ENCODE assay signal across 8 cellular contexts in genomic region chr19:9792191-9793050, GRCh38. TPM values are rescaled to one million over a fixed set of nuclear protein-coding genes. Genes with fewer than 3 reads are reported as not detected.
DNase-seq lines count a peak whose midpoint lies in the region; ATAC-seq and TF ChIP-seq lines count a peak whose summit lies in the region.

No MANE protein-coding gene starts in this region.

- peaks cover 28% of the 10 kb centered on the region for H3K4me1 Mint-ChIP-seq in activated CD8-positive, alpha-beta T cell treated with anti-CD3 and anti-CD28 coated beads for 36 hours (ENCODE audit: low read depth)

- peak overlapping the region; percentile 84 for H3K4me3 Mint-ChIP-seq in activated CD8-positive, alpha-beta T cell treated with anti-CD3 and anti-CD28 coated beads for 36 hours

- TF ChIP-seq CTCF in DND-41 (IDR thresholded peaks at IDR 0.05; ENCODE audit: borderline replicate concordance, extremely low read depth, low read length, poor library complexity, severe bottlenecking), result no peak
- TF ChIP-seq CTCF in activated CD8-positive, alpha-beta T cell treated with anti-CD3 and anti-CD28 coated beads for 36 hours (IDR thresholded peaks at IDR 0.05), result no peak
- no peak for TF ChIP-seq CTCF in left lung (IDR thresholded peaks at IDR 0.05)

- peak overlapping the region; percentile 12 to 61; a peak in 3 of 4 replicates for H3K4me3 ChIP-seq in DND-41 (ENCODE audit: low read depth in 1 of 2, low read length in 2 of 2)
- peak overlapping the region; percentile 46 to 67 for H3K4me3 ChIP-seq in left lung

- H3K36me3 ChIP-seq in DND-41 (ENCODE audit: insufficient read depth, low read length) (no peaks in the 10 kb centered on the region), left lung (no peaks in the 10 kb centered on the region)

- peak overlapping the region; percentile 82 for H3K4me2 ChIP-seq in DND-41 (ENCODE audit: insufficient read depth, low read length)

- no peaks in the 10 kb centered on the region for H3K27me3 Mint-ChIP-seq in activated CD8-positive, alpha-beta T cell treated with anti-CD3 and anti-CD28 coated beads for 36 hours

- H2AFZ ChIP-seq in DND-41 (ENCODE audit: low read depth, low read length), result peak overlapping the region; percentile 84

- H3K79me2 ChIP-seq in DND-41 (ENCODE audit: insufficient read depth, low read length), result no peaks in the 10 kb centered on the region

- DNase-seq in DND-41 (peak; percentile 94), NCI-H774 (lab: John Stamatoyannopoulos, UW) (peak; percentile 91), dermis microvascular lymphatic vessel endothelial cell (ENCODE audit: low read depth in 2 of 2) (peak; percentile 88 to 98), left lung (peak; percentile 94 to 95), GM19240 (ENCODE audit: insufficient read length, low spot score) (no peak)
- peak; percentile 96 for DNase-seq in activated CD8-positive, alpha-beta T cell treated with anti-CD3 and anti-CD28 coated beads for 36 hours
- peak; percentile 90 to 97 for DNase-seq in stimulated activated CD4-positive, alpha-beta T cell treated with anti-CD3 and anti-CD28 coated beads, Interleukin-1b, Interleukin-23, amount 100 ng/mL, for 4 hours (ENCODE audit: low read depth in 2 of 2)

- no peaks in the 10 kb centered on the region for H4K20me1 ChIP-seq in DND-41 (ENCODE audit: insufficient read depth, low read length)

- peaks cover 6% of the 10 kb centered on the region for H3K9me3 Mint-ChIP-seq in activated CD8-positive, alpha-beta T cell treated with anti-CD3 and anti-CD28 coated beads for 36 hours

- H3K9me3 ChIP-seq in DND-41 (ENCODE audit: insufficient read depth, low read length, severe bottlenecking), result no peaks in the 10 kb centered on the region
- no peaks in the 10 kb centered on the region for H3K9me3 ChIP-seq in left lung

- ATAC-seq in DND-41 (ENCODE audit: insufficient read depth, low read depth), result peak; percentile 67
- peak; percentile 46 for ATAC-seq in HG03354 (IDR thresholded peaks at IDR 0.05; ENCODE audit: poor library complexity, severe bottlenecking, unreplicated experiment)
- ATAC-seq in activated CD8-positive, alpha-beta T cell treated with anti-CD3 and anti-CD28 coated beads for 36 hours, result peak; percentile 72
- peak; percentile 77 for ATAC-seq in left lung

- CTCF ChIA-PET in activated CD8-positive, alpha-beta T cell treated with anti-CD3 and anti-CD28 coated beads for 36 hours (lab: Charles Lee), result interaction anchor here (1.0 to 1.9 kb wide), 2 partner anchors 24 to 167 kb away, joined by 3 to 9 read pairs; partner anchors contain the start of gene ZNF846

- H3K4me1 ChIP-seq in DND-41 (ENCODE audit: insufficient read depth, low read length) (peaks cover 42% of the 10 kb centered on the region), left lung (peaks cover 0 to 9% of the 10 kb centered on the region in 2 donors)

- intact Hi-C loops in activated CD8-positive, alpha-beta T cell treated with anti-CD3 and anti-CD28 coated beads for 36 hours (cut with micrococcal nuclease), result loop anchor here (1.0 kb wide), 1 partner anchor 27 kb away; the partner anchor contains the start of gene FBXL12
- intact Hi-C loops in left lung (cut with DNase I), result loop anchor here in 1 of 2 donors (5.0 to 10.0 kb wide), 2 partner anchors 170 to 478 kb away; partner anchors contain the start of gene ZNF561

- no peaks in the 10 kb centered on the region for H3K27me3 ChIP-seq in DND-41 (ENCODE audit: insufficient read depth, low read length, poor library complexity)
- H3K27me3 ChIP-seq in left lung, result no peaks in the 10 kb centered on the region

- H3K36me3 Mint-ChIP-seq in activated CD8-positive, alpha-beta T cell treated with anti-CD3 and anti-CD28 coated beads for 36 hours (ENCODE audit: low read depth), result peaks cover 6% of the 10 kb centered on the region

- H3K27ac ChIP-seq in DND-41 (ENCODE audit: low read length), result peak overlapping the region; percentile 75
- H3K27ac ChIP-seq in left lung, result peak overlapping the region; percentile 78 to 80

- peak overlapping the region; percentile 93 for H3K27ac Mint-ChIP-seq in activated CD8-positive, alpha-beta T cell treated with anti-CD3 and anti-CD28 coated beads for 36 hours

- peak overlapping the region; percentile 57 for H3K9ac ChIP-seq in DND-41 (ENCODE audit: low read depth, low read length)

- POLR2A ChIA-PET in activated CD8-positive, alpha-beta T cell treated with anti-CD3 and anti-CD28 coated beads for 36 hours (lab: Charles Lee), result interaction anchor here (1.2 to 1.7 kb wide), 2 partner anchors 13 to 167 kb away, joined by 4 to 6 read pairs; no protein-coding TSS in a partner anchor

RNA-seq across cellular contexts. Expression of gene ZNF846, which starts 23.9 kb away (rescaled TPM):
- 1 to 10 TPM; 5.1 to 6.1 TPM for total RNA-seq in activated CD8-positive, alpha-beta T cell treated with anti-CD3 and anti-CD28 coated beads for 36 hours
- total RNA-seq in dermis microvascular lymphatic vessel endothelial cell (3.6 and 5.1 TPM in 2 replicates), left lung (10 to 100 TPM; 13.2 to 13.3 TPM)

RNA-seq across cellular contexts. Expression of gene FBXL12, which starts 26.5 kb away (rescaled TPM):
- 10 to 100 TPM; 24.2 to 26.7 TPM for total RNA-seq in activated CD8-positive, alpha-beta T cell treated with anti-CD3 and anti-CD28 coated beads for 36 hours
- total RNA-seq in dermis microvascular lymphatic vessel endothelial cell, result 6.3 and 9.5 TPM in 2 replicates
- 10 to 100 TPM; 22.3 to 23.5 TPM for total RNA-seq in left lung

RNA-seq across cellular contexts. Expression of gene UBL5, which starts 35.3 kb away (rescaled TPM):
- total RNA-seq in activated CD8-positive, alpha-beta T cell treated with anti-CD3 and anti-CD28 coated beads for 36 hours, result 100 to 1,000 TPM; 313 to 321 TPM
- total RNA-seq in dermis microvascular lymphatic vessel endothelial cell, result 158 and 223 TPM in 2 replicates
- total RNA-seq in left lung, result 100 to 1,000 TPM; 260 to 301 TPM

RNA-seq across cellular contexts. Expression of gene PIN1, which starts 42.7 kb away (rescaled TPM):
- total RNA-seq in activated CD8-positive, alpha-beta T cell treated with anti-CD3 and anti-CD28 coated beads for 36 hours, result 10 to 100 TPM; 79.9 to 81.4 TPM
- total RNA-seq in dermis microvascular lymphatic vessel endothelial cell (89.9 and 91.3 TPM in 2 replicates), left lung (10 to 100 TPM; 57.5 to 67.2 TPM)
